Comparison of ENCODE assay signal across 14 cellular contexts in the genomic region with DNA sequence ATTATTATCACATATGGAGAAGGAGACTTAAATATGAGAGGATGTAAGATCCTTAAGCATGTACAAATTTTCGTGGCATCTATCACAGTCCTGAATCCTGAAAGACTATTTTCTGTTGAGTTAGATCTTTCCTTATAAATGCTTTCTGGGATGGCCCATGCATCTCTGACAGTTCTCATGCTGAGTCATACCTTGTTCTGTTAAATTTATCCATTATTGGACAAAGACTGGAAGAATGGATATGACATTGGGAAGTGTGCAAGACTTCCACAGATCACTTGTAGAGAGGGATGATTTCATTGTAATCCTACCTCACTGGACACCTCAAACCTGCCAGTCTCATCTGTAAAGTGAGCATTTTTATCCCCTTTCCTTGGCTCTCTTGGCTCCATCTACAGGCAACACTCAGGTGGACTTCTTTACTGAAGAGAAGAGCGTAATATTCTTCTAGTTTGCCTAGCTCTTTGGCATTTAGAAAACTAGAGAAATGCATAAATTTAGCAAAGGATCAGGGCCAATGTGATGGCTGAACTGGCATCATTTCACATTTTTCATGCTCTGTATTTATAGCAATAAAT.
DNase-seq lines count a peak whose midpoint lies in the region; ATAC-seq and TF ChIP-seq lines count a peak whose summit lies in the region.
"Had no signal": no experiment of that assay in that cellular context is flagged by ENCODE, and none has a peak within 500 bp of the region (broad histone marks: within the 10 kb centered on the region; RNA-seq: fewer than 3 reads in every experiment).

No MANE protein-coding gene starts in this region.

- H3K18ac ChIP-seq in IMR-90 (ENCODE audit: low read depth, low read length) (no peak overlapping the region), neuronal stem cell (ENCODE audit: low read length) (no peak overlapping the region)

- no peak overlapping the region for H2BK20ac ChIP-seq in IMR-90 (ENCODE audit: low read depth, low read length)

- H3K4ac ChIP-seq in IMR-90 (ENCODE audit: low read depth, low read length) (no peak overlapping the region), neuronal stem cell (ENCODE audit: low read length) (no peak overlapping the region)

- no peak overlapping the region for H2BK12ac ChIP-seq in neuronal stem cell (ENCODE audit: low read length)

- no peak overlapping the region for H3K9ac ChIP-seq in IMR-90 (ENCODE audit: low read depth, low read length)
- no peak overlapping the region for H3K9ac ChIP-seq in liver (ENCODE audit: low read depth in 1 of 2, low read length in 2 of 2)
- H3K9ac ChIP-seq in neuronal stem cell (ENCODE audit: low read depth, low read length, poor library complexity), result no peak overlapping the region

- H3K23ac ChIP-seq in IMR-90 (ENCODE audit: low read depth, low read length), result no peak overlapping the region
- no peak overlapping the region for H3K23ac ChIP-seq in neuronal stem cell (ENCODE audit: low read depth, low read length, poor library complexity)

- H3K4me1 ChIP-seq in IMR-90 (ENCODE audit: control insufficient read depth, insufficient read depth, low read length), result no peaks in the 10 kb centered on the region
- peaks cover 7 to 30% (median 21%) of the 10 kb centered on the region in 4 donors for H3K4me1 ChIP-seq in liver (ENCODE audit: control insufficient read depth in 4 of 4, insufficient read depth in 4 of 4, low read length in 3 of 4)
- no peaks in the 10 kb centered on the region for H3K4me1 ChIP-seq in neuronal stem cell (ENCODE audit: control insufficient read depth in 2 of 2, insufficient read depth in 1 of 2, low read depth in 1 of 2, low read length in 2 of 2)
- H3K4me1 ChIP-seq: SJSA1 had no signal

- H3K56ac ChIP-seq in IMR-90 (ENCODE audit: extremely low read depth, insufficient read depth, low read length), result no peak overlapping the region

- no peak overlapping the region for H2BK5ac ChIP-seq in IMR-90 (ENCODE audit: low read depth, low read length, poor library complexity, severe bottlenecking)
- no peak overlapping the region for H2BK5ac ChIP-seq in neuronal stem cell (ENCODE audit: low read length)

- H4K91ac ChIP-seq in IMR-90 (ENCODE audit: insufficient read depth, low read depth, low read length) (no peak overlapping the region), neuronal stem cell (ENCODE audit: low read depth, low read length, poor library complexity) (no peak overlapping the region)

- H3K36me3 ChIP-seq in IMR-90 (ENCODE audit: control insufficient read depth, insufficient read depth, low read length), result no peaks in the 10 kb centered on the region
- no peaks in the 10 kb centered on the region for H3K36me3 ChIP-seq in brain microvascular endothelial cell (replicated peaks)
- H3K36me3 ChIP-seq in liver (ENCODE audit: control insufficient read depth in 4 of 4, insufficient read depth in 3 of 4, low read depth in 1 of 4, low read length in 3 of 4), result no peaks in the 10 kb centered on the region
- H3K36me3 ChIP-seq in neuronal stem cell (replicated peaks in 1 of 2; ENCODE audit: control insufficient read depth in 2 of 2, insufficient read depth in 2 of 2, low read length in 2 of 2), result no peaks in the 10 kb centered on the region
- H3K36me3 ChIP-seq: SJSA1, tibial nerve had no signal

- no peaks in the 10 kb centered on the region for H3K9me3 ChIP-seq in IMR-90 (ENCODE audit: control insufficient read depth, insufficient read depth, low read length)
- no peaks in the 10 kb centered on the region for H3K9me3 ChIP-seq in liver (ENCODE audit: control insufficient read depth in 4 of 4, low read length in 3 of 4)
- no peaks in the 10 kb centered on the region for H3K9me3 ChIP-seq in neuronal stem cell (replicated peaks in 1 of 2; ENCODE audit: control insufficient read depth in 2 of 2, insufficient read depth in 1 of 2, low read depth in 1 of 2, low read length in 2 of 2)
- H3K9me3 ChIP-seq: SJSA1, tibial nerve had no signal

- TF ChIP-seq RAD21 in IMR-90 (IDR thresholded peaks at IDR 0.05; ENCODE audit: low read length) (no peak), liver (IDR thresholded peaks at IDR 0.05) (peak; percentile 41 to 66)

- dilution Hi-C loops in IMR-90 (cut with HindIII; ENCODE audit: low sequenced_read_pairs, unreplicated experiment), result no loop called here

- H3K4me2 ChIP-seq in IMR-90 (ENCODE audit: low read depth, low read length), result no peak overlapping the region
- no peak overlapping the region for H3K4me2 ChIP-seq in neuronal stem cell (ENCODE audit: insufficient read depth, low read length, poor library complexity, severe bottlenecking)

- no peak overlapping the region for H2AK9ac ChIP-seq in IMR-90 (replicated peaks; ENCODE audit: low read depth, low read length, poor library complexity)

- no peak overlapping the region for H4K5ac ChIP-seq in IMR-90 (ENCODE audit: low read depth, low read length)

- H3K79me1 ChIP-seq in IMR-90 (ENCODE audit: low read depth in 1 of 2, low read length in 2 of 2), result no peaks in the 10 kb centered on the region
- no peaks in the 10 kb centered on the region for H3K79me1 ChIP-seq in neuronal stem cell (ENCODE audit: low read depth, low read length)

- no peaks in the 10 kb centered on the region for H3K27me3 ChIP-seq in IMR-90 (ENCODE audit: control insufficient read depth, insufficient read depth, low read length)
- no peaks in the 10 kb centered on the region for H3K27me3 ChIP-seq in brain microvascular endothelial cell (replicated peaks)
- no peaks in the 10 kb centered on the region for H3K27me3 ChIP-seq in liver (ENCODE audit: control insufficient read depth in 4 of 4, insufficient read depth in 4 of 4, low read length in 3 of 4)
- no peaks in the 10 kb centered on the region for H3K27me3 ChIP-seq in neuronal stem cell (ENCODE audit: control insufficient read depth in 3 of 3, insufficient read depth in 3 of 3, low read depth in 1 of 3, low read length in 3 of 3)
- H3K27me3 ChIP-seq: SJSA1, tibial nerve had no signal

- no TSS peak for BruUV-seq in IMR-90 (replicated peaks; lab: Mats Ljungman, UMichigan)

- TF ChIP-seq POLR2A in IMR-90 (IDR thresholded peaks at IDR 0.05; ENCODE audit: low read depth, low read length), result no peak

- intact Hi-C loops in IMR-90 (cut with micrococcal nuclease), result no loop called here

- no peaks in the 10 kb centered on the region for H4K20me1 ChIP-seq in IMR-90 (ENCODE audit: insufficient read depth, low read length)

- no peak for DNase-seq in AG09309 (ENCODE audit: low read depth)
- peak; percentile 3 for DNase-seq in IMR-90
- DNase-seq in brain microvascular endothelial cell, result no peak
- DNase-seq in RKO (ENCODE audit: low spot score), result no peak
- no peak for DNase-seq in neuronal stem cell (ENCODE audit: low spot score)
- no peak for DNase-seq in NCI-H1417 treated with DMSO at 0.1 percent for 48 hours (lab: John Stamatoyannopoulos, UW)
- DNase-seq: activated naive CD4-positive, alpha-beta T cell treated with anti-CD3 and anti-CD28 coated beads, Interleukin-2, amount 50 U/mL, for 16 hours; erythroblast; mesenchymal stem cell; NCI-H524 treated with DMSO at 0.1 percent for 48 hours had no signal

- H2AFZ ChIP-seq in IMR-90 (replicated peaks; ENCODE audit: low read length, poor library complexity) (no peak overlapping the region), neuronal stem cell (ENCODE audit: low read length) (no peak overlapping the region)

- H3K4me3 ChIP-seq in AG09309 (ENCODE audit: control insufficient read depth, low read depth, low read length), result no peak overlapping the region
- no peak overlapping the region for H3K4me3 ChIP-seq in IMR-90 (ENCODE audit: insufficient read depth, low read depth, low read length)
- no peak overlapping the region for H3K4me3 ChIP-seq in brain microvascular endothelial cell (ENCODE audit: low read depth, low read length)
- H3K4me3 ChIP-seq in liver (ENCODE audit: low read depth in 1 of 3, low read length in 3 of 3), result no peak overlapping the region
- H3K4me3 ChIP-seq in neuronal stem cell (ENCODE audit: low read length in 2 of 2), result no peak overlapping the region
- H3K4me3 ChIP-seq: SJSA1, tibial nerve had no signal

- CTCF ChIA-PET in IMR-90 (lab: Yijun Ruan, JAX), result interaction anchor here (1.0 kb wide), 1 partner anchor 18 kb away, joined by 3 read pairs; no protein-coding TSS in a partner anchor

- POLR2A ChIA-PET in IMR-90 (lab: Charles Lee; ENCODE audit: unreplicated experiment), result no interaction called here

- in situ Hi-C loops in IMR-90 (cut with MboI; ENCODE audit: low sequenced_read_pairs) (no loop called here), brain microvascular endothelial cell (cut with HindIII; ENCODE audit: low pct_ligation_motif_present, low sequenced_read_pairs) (no loop called here)

- H2BK120ac ChIP-seq in IMR-90 (ENCODE audit: low read depth, low read length) (no peak overlapping the region), neuronal stem cell (ENCODE audit: low read depth, low read length) (no peak overlapping the region)

- H3K27ac ChIP-seq in IMR-90 (ENCODE audit: insufficient read depth, low read length) (no peak overlapping the region), brain microvascular endothelial cell (no peak overlapping the region), liver (ENCODE audit: low read depth in 1 of 2, low read length in 2 of 2) (peak overlapping the region; percentile 21 to 29), neuronal stem cell (replicated peaks; ENCODE audit: low read length) (no peak overlapping the region)
- H3K27ac ChIP-seq: SJSA1, tibial nerve had no signal

- H2AK5ac ChIP-seq in IMR-90 (ENCODE audit: low read depth, low read length) (no peak overlapping the region), neuronal stem cell (ENCODE audit: low read depth, low read length) (no peak overlapping the region)

- WGBS in IMR-90 (ENCODE audit: extremely low coverage in 2 of 2, insufficient read length in 1 of 2), 2 experiments, result no CpG with 5 or more reads among the region's 2 CpGs
- WGBS in liver, result 95% methylated on average over 2 of the region's 2 CpGs
- WGBS in neuronal stem cell (ENCODE audit: extremely low coverage in 2 of 2, insufficient read length in 2 of 2, insufficient replicate concordance in 1 of 2), 2 donors, result no CpG with 5 or more reads among the region's 2 CpGs

- no peak for ATAC-seq in IMR-90 (ENCODE audit: low read depth)
- no peak for ATAC-seq in GM21381 (IDR thresholded peaks at IDR 0.05; ENCODE audit: unreplicated experiment)

- H4K8ac ChIP-seq in IMR-90 (ENCODE audit: low read depth in 2 of 2, low read length in 2 of 2), result no peak overlapping the region
- H4K8ac ChIP-seq in neuronal stem cell (ENCODE audit: low read depth, low read length), result no peak overlapping the region

- TF ChIP-seq CTCF in AG09309 (IDR thresholded peaks at IDR 0.05; ENCODE audit: control insufficient read depth, insufficient read depth, low read depth, low read length, missing control alignments) (peak; percentile 18), IMR-90 (conservative IDR thresholded peaks at IDR 0.05; ENCODE audit: low read depth, low read length) (no peak), brain microvascular endothelial cell (IDR thresholded peaks at IDR 0.05; ENCODE audit: low read depth, low read length, missing control alignments) (peak; percentile 22), liver (IDR thresholded peaks at IDR 0.05; ENCODE audit: low read depth, low read length, missing input control) (peak; percentile 2)

- no peak overlapping the region for H2BK15ac ChIP-seq in IMR-90 (ENCODE audit: low read depth, low read length)
- no peak overlapping the region for H2BK15ac ChIP-seq in neuronal stem cell (ENCODE audit: low read length)

- no peak overlapping the region for H3K14ac ChIP-seq in IMR-90 (replicated peaks; ENCODE audit: low read depth, low read length)
- no peak overlapping the region for H3K14ac ChIP-seq in neuronal stem cell (ENCODE audit: low read length)

- H3K9me1 ChIP-seq in IMR-90 (ENCODE audit: insufficient read depth, low read length), result no peaks in the 10 kb centered on the region

Comparison
In these comparisons a context has a peak if more than half of its experiments do, and no peak if none do; other contexts are left out.
1. H3K27ac ChIP-seq: peak in liver (2 of 2); none in IMR-90 (single experiment), brain microvascular endothelial cell (single experiment) and neuronal stem cell (single experiment).